ENCODE assay signal across 8 cellular contexts in genomic region chr15:78298983-78299301, GRCh38. TPM values are rescaled to one million over a fixed set of nuclear protein-coding genes. Genes with fewer than 3 reads are reported as not detected.
A peak's percentile ranks its signal among the peaks of the same experiment; 100 is the strongest.
DNase-seq lines count a peak whose midpoint lies in the region; ATAC-seq and TF ChIP-seq lines count a peak whose summit lies in the region.

No MANE protein-coding gene starts in this region.

- H3K27me3 ChIP-seq in esophagus squamous epithelium (peaks cover 0 to 14% (median 0%) of the 10 kb centered on the region in 4 donors), neutrophil (no peaks in the 10 kb centered on the region)

- no peak for TF ChIP-seq POLR2A in esophagus squamous epithelium (IDR thresholded peaks at IDR 0.05)

- intact Hi-C loops in esophagus squamous epithelium (cut with DNase I) = no loop called here

- TF ChIP-seq CTCF in esophagus squamous epithelium (IDR thresholded peaks at IDR 0.05) = no peak
- TF ChIP-seq CTCF in neutrophil (IDR thresholded peaks at IDR 0.05) = no peak
- no peak for TF ChIP-seq CTCF in GM10266 (IDR thresholded peaks at IDR 0.05; ENCODE audit: control insufficient read depth, insufficient read depth, low read depth, missing control alignments)

- peak overlapping the region; percentile 89 for H3K4me3 ChIP-seq in SK-N-MC
- peak overlapping the region; percentile 82 to 88 (median 85) for H3K4me3 ChIP-seq in esophagus squamous epithelium
- H3K4me3 ChIP-seq in neutrophil (ENCODE audit: low read depth in 1 of 2, low read length in 1 of 2) = peak overlapping the region; percentile 71 to 86

- 0% methylated on average over 4 to 8 of the region's 9 CpGs for WGBS in esophagus squamous epithelium, 2 donors

- H3K27ac ChIP-seq in SK-N-MC (no peak overlapping the region), esophagus squamous epithelium (peak overlapping the region; percentile 74 to 90 (median 83)), neutrophil (peak overlapping the region; percentile 78)

- ATAC-seq in GM18868 (IDR thresholded peaks at IDR 0.05; ENCODE audit: unreplicated experiment) (peak; percentile 3), HG02885 (IDR thresholded peaks at IDR 0.05; ENCODE audit: poor library complexity, unreplicated experiment) (peak; percentile 7), GM18520 (IDR thresholded peaks at IDR 0.05; ENCODE audit: unreplicated experiment) (no peak)

- no peaks in the 10 kb centered on the region for H3K36me3 ChIP-seq in SK-N-MC (ENCODE audit: insufficient read depth, low read length)
- peaks cover 0 to 11% (median 0%) of the 10 kb centered on the region in 3 donors for H3K36me3 ChIP-seq in esophagus squamous epithelium
- no peaks in the 10 kb centered on the region for H3K36me3 ChIP-seq in neutrophil

- peak overlapping the region; percentile 90 for H3K9ac ChIP-seq in SK-N-MC (ENCODE audit: insufficient read length)

- H3K9me3 ChIP-seq in SK-N-MC (ENCODE audit: low read depth, low read length) = no peaks in the 10 kb centered on the region
- no peaks in the 10 kb centered on the region for H3K9me3 ChIP-seq in esophagus squamous epithelium
- no peaks in the 10 kb centered on the region for H3K9me3 ChIP-seq in neutrophil

- no peak for DNase-seq in SK-N-MC (ENCODE audit: low read depth, low spot score)
- DNase-seq in esophagus squamous epithelium (lab: John Stamatoyannopoulos, UW) = no peak
- DNase-seq in GM10266 (ENCODE audit: extremely low spot score) = no peak
- no peak for DNase-seq in NCI-H128 (lab: John Stamatoyannopoulos, UW; ENCODE audit: unreplicated experiment)

- H3K4me1 ChIP-seq in esophagus squamous epithelium = peaks cover 7 to 27% (median 10%) of the 10 kb centered on the region in 3 donors
- peaks cover 36 to 46% of the 10 kb centered on the region in 2 experiments for H3K4me1 ChIP-seq in neutrophil (ENCODE audit: control insufficient read depth in 1 of 2, insufficient read depth in 1 of 2, low read depth in 1 of 2, low read length in 1 of 2)

RNA-seq across cellular contexts. Expression of gene SKIC8, which starts 0.5 kb away (rescaled TPM):
- 10 to 100 TPM; 38.7 to 59.6 (median 56.9) TPM for total RNA-seq in esophagus squamous epithelium

RNA-seq across cellular contexts. Expression of gene DNAJA4, which starts 34.6 kb away (rescaled TPM):
- 10 to 100 TPM in 3 of 4 donors, 1 to 10 TPM in 1; 7.9 to 24.0 (median 15.7) TPM for total RNA-seq in esophagus squamous epithelium

RNA-seq across cellular contexts. Expression of gene CRABP1, which starts 41.2 kb away (rescaled TPM):
- not detected for total RNA-seq in esophagus squamous epithelium
